In the genomic region with DNA sequence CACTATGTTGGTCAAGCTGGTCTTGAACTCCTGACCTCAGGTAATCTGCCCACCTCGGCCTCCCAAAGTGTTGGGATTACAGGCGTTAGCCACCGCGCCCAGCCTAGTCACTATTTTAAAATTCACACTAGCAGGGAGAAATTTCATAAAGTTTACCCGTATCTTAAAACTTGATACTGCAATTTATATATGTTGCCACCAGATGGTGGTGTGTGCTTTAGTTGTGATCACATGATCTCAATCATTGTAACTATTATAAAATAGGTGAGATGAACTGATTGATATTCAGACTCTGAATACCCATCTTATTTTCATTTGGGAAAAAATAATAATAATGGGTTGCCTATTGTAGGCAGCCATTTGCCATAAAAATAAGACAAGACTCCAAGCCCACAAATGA, we compare ENCODE assay signal across 2 cellular contexts.
TF ChIP-seq lines count a peak whose summit lies in the region.

No MANE protein-coding gene starts in this region.

TF ChIP-seq in SK-N-SH, 30 proteins besides CTCF, POLR2A, EP300 and RAD21 (continued from another document):
- peak; percentile 23; the same call in 1 of the 2 replicates for TF ChIP-seq SMC3 (IDR thresholded peaks at IDR 0.05; ENCODE audit: low read depth, low read length)
TF ChIP-seq in SK-N-SH: peak in this region for 1.

TF ChIP-seq in SK-N-SH treated with all-trans-retinoic acid at 6 μM for 48 hours, 23 proteins besides CTCF, POLR2A, EP300 and RAD21 (continued from another document):
- TF ChIP-seq POU6F1 (CRISPR knock-in tag; IDR thresholded peaks at IDR 0.05; ENCODE audit: borderline replicate concordance, low read depth), result no peak
- TF ChIP-seq SNAI2 (CRISPR knock-in tag; IDR thresholded peaks at IDR 0.05), result no peak
- no peak for TF ChIP-seq CREB5 (CRISPR knock-in tag; IDR thresholded peaks at IDR 0.05; ENCODE audit: low read depth)
- no peak for TF ChIP-seq ZNF8 (CRISPR knock-in tag; IDR thresholded peaks at IDR 0.05)
- TF ChIP-seq ZFP30 (CRISPR knock-in tag; IDR thresholded peaks at IDR 0.05), result no peak
- no peak for TF ChIP-seq BACH2 (CRISPR knock-in tag; IDR thresholded peaks at IDR 0.05; ENCODE audit: borderline replicate concordance)
- no peak for TF ChIP-seq CSRNP3 (CRISPR knock-in tag; IDR thresholded peaks at IDR 0.05)
- no peak for TF ChIP-seq TCF4 (CRISPR knock-in tag; IDR thresholded peaks at IDR 0.05; ENCODE audit: borderline replicate concordance)
- no peak for TF ChIP-seq ISL1 (CRISPR knock-in tag; IDR thresholded peaks at IDR 0.05)
- TF ChIP-seq ZC3H10 (CRISPR knock-in tag; IDR thresholded peaks at IDR 0.05), result no peak
- TF ChIP-seq, protein P1, sequence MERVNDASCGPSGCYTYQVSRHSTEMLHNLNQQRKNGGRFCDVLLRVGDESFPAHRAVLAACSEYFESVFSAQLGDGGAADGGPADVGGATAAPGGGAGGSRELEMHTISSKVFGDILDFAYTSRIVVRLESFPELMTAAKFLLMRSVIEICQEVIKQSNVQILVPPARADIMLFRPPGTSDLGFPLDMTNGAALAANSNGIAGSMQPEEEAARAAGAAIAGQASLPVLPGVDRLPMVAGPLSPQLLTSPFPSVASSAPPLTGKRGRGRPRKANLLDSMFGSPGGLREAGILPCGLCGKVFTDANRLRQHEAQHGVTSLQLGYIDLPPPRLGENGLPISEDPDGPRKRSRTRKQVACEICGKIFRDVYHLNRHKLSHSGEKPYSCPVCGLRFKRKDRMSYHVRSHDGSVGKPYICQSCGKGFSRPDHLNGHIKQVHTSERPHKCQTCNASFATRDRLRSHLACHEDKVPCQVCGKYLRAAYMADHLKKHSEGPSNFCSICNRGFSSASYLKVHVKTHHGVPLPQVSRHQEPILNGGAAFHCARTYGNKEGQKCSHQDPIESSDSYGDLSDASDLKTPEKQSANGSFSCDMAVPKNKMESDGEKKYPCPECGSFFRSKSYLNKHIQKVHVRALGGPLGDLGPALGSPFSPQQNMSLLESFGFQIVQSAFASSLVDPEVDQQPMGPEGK (CRISPR knock-in tag; IDR thresholded peaks at IDR 0.05; ENCODE audit: borderline replicate concordance), result no peak
- TF ChIP-seq, protein P2, sequence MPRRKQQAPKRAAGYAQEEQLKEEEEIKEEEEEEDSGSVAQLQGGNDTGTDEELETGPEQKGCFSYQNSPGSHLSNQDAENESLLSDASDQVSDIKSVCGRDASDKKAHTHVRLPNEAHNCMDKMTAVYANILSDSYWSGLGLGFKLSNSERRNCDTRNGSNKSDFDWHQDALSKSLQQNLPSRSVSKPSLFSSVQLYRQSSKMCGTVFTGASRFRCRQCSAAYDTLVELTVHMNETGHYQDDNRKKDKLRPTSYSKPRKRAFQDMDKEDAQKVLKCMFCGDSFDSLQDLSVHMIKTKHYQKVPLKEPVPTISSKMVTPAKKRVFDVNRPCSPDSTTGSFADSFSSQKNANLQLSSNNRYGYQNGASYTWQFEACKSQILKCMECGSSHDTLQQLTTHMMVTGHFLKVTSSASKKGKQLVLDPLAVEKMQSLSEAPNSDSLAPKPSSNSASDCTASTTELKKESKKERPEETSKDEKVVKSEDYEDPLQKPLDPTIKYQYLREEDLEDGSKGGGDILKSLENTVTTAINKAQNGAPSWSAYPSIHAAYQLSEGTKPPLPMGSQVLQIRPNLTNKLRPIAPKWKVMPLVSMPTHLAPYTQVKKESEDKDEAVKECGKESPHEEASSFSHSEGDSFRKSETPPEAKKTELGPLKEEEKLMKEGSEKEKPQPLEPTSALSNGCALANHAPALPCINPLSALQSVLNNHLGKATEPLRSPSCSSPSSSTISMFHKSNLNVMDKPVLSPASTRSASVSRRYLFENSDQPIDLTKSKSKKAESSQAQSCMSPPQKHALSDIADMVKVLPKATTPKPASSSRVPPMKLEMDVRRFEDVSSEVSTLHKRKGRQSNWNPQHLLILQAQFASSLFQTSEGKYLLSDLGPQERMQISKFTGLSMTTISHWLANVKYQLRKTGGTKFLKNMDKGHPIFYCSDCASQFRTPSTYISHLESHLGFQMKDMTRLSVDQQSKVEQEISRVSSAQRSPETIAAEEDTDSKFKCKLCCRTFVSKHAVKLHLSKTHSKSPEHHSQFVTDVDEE (CRISPR knock-in tag; IDR thresholded peaks at IDR 0.05), result no peak
- TF ChIP-seq ZNF70 (CRISPR knock-in tag; IDR thresholded peaks at IDR 0.05), result no peak
- no peak for TF ChIP-seq GLIS3 (CRISPR knock-in tag; IDR thresholded peaks at IDR 0.05)
- no peak for TF ChIP-seq CSDC2 (CRISPR knock-in tag; IDR thresholded peaks at IDR 0.05)
- no peak for TF ChIP-seq ZNF565 (CRISPR knock-in tag; conservative IDR thresholded peaks at IDR 0.05; ENCODE audit: low read depth)
- TF ChIP-seq OSR1 (CRISPR knock-in tag; IDR thresholded peaks at IDR 0.05), result no peak
- TF ChIP-seq ESRRG (CRISPR knock-in tag; IDR thresholded peaks at IDR 0.05), result no peak
